ENCODE assay signal across 15 cellular contexts in the genomic region with DNA sequence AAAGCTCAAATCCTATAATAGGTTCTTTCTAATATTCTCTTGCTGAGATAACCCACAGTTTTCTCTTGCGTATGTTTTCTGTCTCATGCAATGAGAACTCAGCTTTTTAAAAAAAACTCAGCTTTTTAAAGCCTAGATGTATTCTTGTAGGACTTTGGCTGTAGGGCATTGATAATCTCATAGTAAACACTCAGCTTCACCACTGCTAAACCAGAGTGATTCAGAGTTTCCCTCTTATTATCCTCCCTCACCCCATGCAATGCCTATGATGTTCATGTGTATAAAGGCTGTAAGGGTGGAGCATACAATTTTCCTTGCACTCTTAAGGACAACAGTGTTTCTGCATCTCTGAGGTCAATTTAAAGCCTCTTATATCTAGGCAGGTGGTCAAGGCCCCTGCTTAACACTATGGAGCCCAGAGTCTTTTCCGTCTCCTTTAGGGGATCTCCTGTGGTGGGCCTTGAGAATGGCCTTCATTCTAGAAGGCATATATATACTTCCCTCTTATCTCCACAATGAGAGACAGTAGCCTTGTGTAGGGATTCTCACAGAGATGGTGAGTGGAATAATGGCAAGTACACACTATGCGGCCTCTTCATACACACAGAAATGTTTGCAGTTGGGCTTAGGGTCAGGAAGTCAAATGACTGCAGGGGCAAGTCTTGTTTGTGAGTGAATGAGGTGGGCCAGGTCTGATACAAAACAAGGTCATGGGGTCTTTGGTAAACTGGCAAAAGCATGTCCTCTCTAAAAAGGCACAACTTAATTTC.
DNase-seq lines count a peak whose midpoint lies in the region; ATAC-seq lines count a peak whose summit lies in the region.
"Had no signal": no experiment of that assay in that cellular context is flagged by ENCODE, and none has a peak within 500 bp of the region (broad histone marks: within the 10 kb centered on the region; RNA-seq: fewer than 3 reads in every experiment).

No MANE protein-coding gene starts in this region.

- DNase-seq in RPMI7951 (ENCODE audit: low read depth) (peak; percentile 30), amniotic epithelial cell (ENCODE audit: low read depth) (peak; percentile 5), iris pigment epithelial cell (ENCODE audit: low read depth) (peak; percentile 29), nucleus accumbens (lab: John Stamatoyannopoulos, UW) (no peak), SKM-1 (lab: John Stamatoyannopoulos, UW; ENCODE audit: unreplicated experiment) (no peak), KG1 (lab: John Stamatoyannopoulos, UW) (no peak)
- DNase-seq: Caco-2; CD8-positive, alpha-beta memory T cell; DMS53; GF-D8; HCEC 1CT; HFFc6; IMR-90 had no signal

- no peak for ATAC-seq in HG02973 (IDR thresholded peaks at IDR 0.05; ENCODE audit: unreplicated experiment)
- ATAC-seq: A549 had no signal

Comparison
In these comparisons a context has a peak if more than half of its experiments do, and no peak if none do; other contexts are left out.
1. DNase-seq: peak in RPMI7951 (single experiment), amniotic epithelial cell (single experiment) and iris pigment epithelial cell (single experiment); none in nucleus accumbens (0 of 56), SKM-1 (single experiment) and KG1 (single experiment).